Comparison of ENCODE assay signal across 7 cellular contexts in genomic region chr2:236016496-236016895, GRCh38.
"Had no signal": no experiment of that assay in that cellular context is flagged by ENCODE, and none has a peak within 500 bp of the region (broad histone marks: within the 10 kb centered on the region; RNA-seq: fewer than 3 reads in every experiment).

No MANE protein-coding gene starts in this region.

- H2AFZ ChIP-seq: GM23248 had no signal

- H3K4me2 ChIP-seq: KMS-11 had no signal

- FAIRE-seq: HTR-8/SVneo had no signal

- DNase-seq: GM23248, H9, HCEC 1CT, Karpas-422, KBM-7 had no signal

- H3K27ac ChIP-seq: GM23248, KMS-11 had no signal

- H3K4me3 ChIP-seq: GM23248 had no signal

- H3K9ac ChIP-seq: GM23248, KMS-11 had no signal
